Comparison of ENCODE assay signal across 17 cellular contexts in the genomic region with DNA sequence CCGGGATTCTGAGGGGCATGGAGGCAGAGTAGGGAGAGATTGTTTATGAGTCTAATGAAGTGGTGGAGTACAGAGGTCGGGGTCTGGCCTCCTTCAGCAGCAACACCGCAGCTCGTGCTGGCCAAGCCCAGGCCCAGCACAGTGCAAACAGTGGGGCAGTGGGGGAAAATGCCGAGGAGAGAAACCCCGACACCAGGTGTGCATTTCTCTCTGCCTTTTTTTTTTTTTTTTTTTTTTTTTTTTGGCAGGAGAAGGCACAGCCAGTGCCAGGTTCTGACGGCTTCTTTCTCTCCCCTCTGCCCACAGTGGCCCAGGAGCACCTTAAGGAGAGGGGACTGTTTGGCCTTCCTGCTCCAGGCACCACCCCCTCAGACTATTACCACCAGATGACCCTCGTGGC.
DNase-seq lines count a peak whose midpoint lies in the region; ATAC-seq, FAIRE-seq and TF ChIP-seq lines count a peak whose summit lies in the region.
"Had no signal": no experiment of that assay in that cellular context is flagged by ENCODE, and none has a peak within 500 bp of the region (broad histone marks: within the 10 kb centered on the region; RNA-seq: fewer than 3 reads in every experiment).

No MANE protein-coding gene starts in this region.

- H4K20me1 ChIP-seq in astrocyte (ENCODE audit: insufficient read depth, low read length): peaks cover 58% of the 10 kb centered on the region
- H4K20me1 ChIP-seq: BLaER1 had no signal

- H3K4me2 ChIP-seq in astrocyte (ENCODE audit: low read length): peak overlapping the region; percentile 27

- H3K4me3 Mint-ChIP-seq in astrocyte (ENCODE audit: unreplicated experiment) (no peak overlapping the region), neural crest cell (peak overlapping the region; percentile 19), CD14-positive monocyte (no peak overlapping the region)
- no peak overlapping the region for H3K4me3 Mint-ChIP-seq in activated T-cell treated with anti-CD3 and anti-CD28 coated beads, Interleukin-2, amount 50 U/mL, for 24 hours
- H3K4me3 Mint-ChIP-seq: CD4-positive, alpha-beta T cell had no signal

- DNase-seq in DMS79 (lab: John Stamatoyannopoulos, UW) (peak; percentile 14), NCI-H1105 treated with DMSO at 0.1 percent for 48 hours (lab: John Stamatoyannopoulos, UW) (peak; percentile 48), astrocyte (ENCODE audit: low read depth) (no peak), neural crest cell (ENCODE audit: low read depth, low spot score) (no peak), CD14-positive monocyte (ENCODE audit: low spot score) (no peak), GM03348 (ENCODE audit: low spot score) (no peak)
- no peak for DNase-seq in activated T-cell treated with anti-CD3 and anti-CD28 coated beads, Interleukin-2, amount 50 U/mL, for 24 hours
- DNase-seq: AML-193; CD4-positive, alpha-beta T cell; DND-41; GDM1; GM23248 had no signal

- H2AFZ ChIP-seq in astrocyte (ENCODE audit: low read depth, low read length): no peak overlapping the region
- H2AFZ ChIP-seq: GM23248 had no signal

- no peak overlapping the region for H3K9ac ChIP-seq in astrocyte (ENCODE audit: low read length)
- H3K9ac ChIP-seq: BLaER1, GM23248 had no signal

- peaks cover 43% of the 10 kb centered on the region for H3K36me3 Mint-ChIP-seq in astrocyte (ENCODE audit: low read depth, unreplicated experiment)
- no peaks in the 10 kb centered on the region for H3K36me3 Mint-ChIP-seq in neural crest cell (ENCODE audit: low read depth)
- no peaks in the 10 kb centered on the region for H3K36me3 Mint-ChIP-seq in activated T-cell treated with anti-CD3 and anti-CD28 coated beads, Interleukin-2, amount 50 U/mL, for 24 hours (ENCODE audit: low read depth)
- H3K36me3 Mint-ChIP-seq in CD14-positive monocyte: no peaks in the 10 kb centered on the region

- no peak overlapping the region for H3K4me3 ChIP-seq in astrocyte (ENCODE audit: insufficient read depth, low read depth, low read length)
- H3K4me3 ChIP-seq: BLaER1, GM23248 had no signal

- H3K27me3 Mint-ChIP-seq in astrocyte (ENCODE audit: low read depth, unreplicated experiment) (no peaks in the 10 kb centered on the region), neural crest cell (ENCODE audit: low read depth) (no peaks in the 10 kb centered on the region), CD14-positive monocyte (ENCODE audit: low read depth in 3 of 3) (peaks cover 0 to 4% (median 4%) of the 10 kb centered on the region in 3 donors)
- no peaks in the 10 kb centered on the region for H3K27me3 Mint-ChIP-seq in activated T-cell treated with anti-CD3 and anti-CD28 coated beads, Interleukin-2, amount 50 U/mL, for 24 hours
- H3K27me3 Mint-ChIP-seq: CD4-positive, alpha-beta T cell had no signal

- no peaks in the 10 kb centered on the region for H3K9me3 Mint-ChIP-seq in astrocyte (ENCODE audit: unreplicated experiment)
- H3K9me3 Mint-ChIP-seq in neural crest cell: no peaks in the 10 kb centered on the region
- H3K9me3 Mint-ChIP-seq in activated T-cell treated with anti-CD3 and anti-CD28 coated beads, Interleukin-2, amount 50 U/mL, for 24 hours: no peaks in the 10 kb centered on the region
- H3K9me3 Mint-ChIP-seq in CD14-positive monocyte: peaks cover 0 to 2% (median 0%) of the 10 kb centered on the region in 7 donors
- H3K9me3 Mint-ChIP-seq: CD4-positive, alpha-beta T cell had no signal

- peak overlapping the region; percentile 4 for H3K27ac ChIP-seq in astrocyte (ENCODE audit: low read depth, low read length)
- H3K27ac ChIP-seq: BLaER1, GM23248, HL-60 had no signal

- no peaks in the 10 kb centered on the region for H3K27me3 ChIP-seq in astrocyte (ENCODE audit: insufficient read depth, low read length)
- H3K27me3 ChIP-seq: BLaER1 had no signal

- no peaks in the 10 kb centered on the region for H3K9me3 ChIP-seq in astrocyte (ENCODE audit: insufficient read depth, low read depth, low read length)
- H3K9me3 ChIP-seq: BLaER1 had no signal

- peak overlapping the region; percentile 62 for H3K27ac Mint-ChIP-seq in astrocyte (ENCODE audit: unreplicated experiment)
- H3K27ac Mint-ChIP-seq in neural crest cell (ENCODE audit: unreplicated experiment): no peak overlapping the region
- no peak overlapping the region for H3K27ac Mint-ChIP-seq in activated T-cell treated with anti-CD3 and anti-CD28 coated beads, Interleukin-2, amount 50 U/mL, for 24 hours
- no peak overlapping the region for H3K27ac Mint-ChIP-seq in CD14-positive monocyte
- H3K27ac Mint-ChIP-seq: CD4-positive, alpha-beta T cell had no signal

- intact Hi-C loops in CD14-positive monocyte (cut with micrococcal nuclease): no loop called here

- TF ChIP-seq CTCF in astrocyte (IDR thresholded peaks at IDR 0.05; ENCODE audit: insufficient read depth, low read depth, low read length) (no peak), neural crest cell (conservative IDR thresholded peaks at IDR 0.05) (no peak), CD14-positive monocyte (IDR thresholded peaks at IDR 0.05) (no peak)

- no peak for ATAC-seq in GM18498 (IDR thresholded peaks at IDR 0.05; ENCODE audit: unreplicated experiment)
- ATAC-seq: HCT116 had no signal

- H3K4me1 Mint-ChIP-seq in astrocyte (ENCODE audit: low read depth, unreplicated experiment) (peaks cover 25% of the 10 kb centered on the region), neural crest cell (peaks cover 30% of the 10 kb centered on the region), CD14-positive monocyte (no peaks in the 10 kb centered on the region)
- H3K4me1 Mint-ChIP-seq in activated T-cell treated with anti-CD3 and anti-CD28 coated beads, Interleukin-2, amount 50 U/mL, for 24 hours (ENCODE audit: low read depth): peaks cover 5% of the 10 kb centered on the region

- peaks cover 12% of the 10 kb centered on the region for H3K79me2 ChIP-seq in astrocyte (ENCODE audit: insufficient read depth, low read length)

- peaks cover 39% of the 10 kb centered on the region for H3K4me1 ChIP-seq in astrocyte (ENCODE audit: insufficient read depth, low read length)

- FAIRE-seq in astrocyte (lab: Jason Lieb, UNC): no peak
- FAIRE-seq: H54 had no signal

- H3K36me3 ChIP-seq in astrocyte (ENCODE audit: insufficient read depth, low read length): peaks cover 4% of the 10 kb centered on the region
- H3K36me3 ChIP-seq: BLaER1 had no signal

Comparison
In these comparisons a context has a peak if more than half of its experiments do, and no peak if none do; other contexts are left out.
1. DNase-seq: peak in DMS79 (single experiment) and NCI-H1105 treated with DMSO at 0.1 percent for 48 hours (single experiment); none in astrocyte (single experiment), neural crest cell (single experiment), activated T-cell treated with anti-CD3 and anti-CD28 coated beads, Interleukin-2, amount 50 U/mL, for 24 hours (single experiment), CD14-positive monocyte (single experiment) and GM03348 (single experiment).